ENCODE assay signal across 1 cellular context in genomic region chr13:41311607-41312500, GRCh38.
A peak's percentile ranks its signal among the peaks of the same experiment; 100 is the strongest.
TF ChIP-seq lines count a peak whose summit lies in the region.

No MANE protein-coding gene starts in this region.

TF ChIP-seq in K562, 482 proteins besides CTCF, POLR2A, EP300 and RAD21 (continued from another document and continues in another):
- TF ChIP-seq TCF15 (CRISPR knock-in tag; IDR thresholded peaks at IDR 0.05) (no peak), HSF4 (CRISPR knock-in tag; IDR thresholded peaks at IDR 0.05; ENCODE audit: borderline replicate concordance) (no peak), ZNF655 (CRISPR knock-in tag; IDR thresholded peaks at IDR 0.05) (no peak), THRB (CRISPR knock-in tag; conservative IDR thresholded peaks at IDR 0.05) (no peak), SAP30 (IDR thresholded peaks at IDR 0.05; ENCODE audit: borderline replicate concordance, insufficient read depth, low read depth, low read length, poor library complexity, severe bottlenecking) (peak; percentile 48), PATZ1 (CRISPR knock-in tag; IDR thresholded peaks at IDR 0.05; ENCODE audit: borderline replicate concordance) (no peak), FOXK1 (CRISPR knock-in tag; IDR thresholded peaks at IDR 0.05; ENCODE audit: borderline replicate concordance) (no peak), LARP7 (IDR thresholded peaks at IDR 0.05) (no peak), KDM5B (IDR thresholded peaks at IDR 0.05; ENCODE audit: insufficient replicate concordance, low read depth, low read length) (no peak), CTBP1 (IDR thresholded peaks at IDR 0.05; ENCODE audit: borderline replicate concordance) (no peak), ZNF57 (CRISPR knock-in tag; IDR thresholded peaks at IDR 0.05) (no peak), ATF1 (CRISPR knock-in tag; IDR thresholded peaks at IDR 0.05) (no peak), ATF1 (tag; IDR thresholded peaks at IDR 0.05) (no peak), E2F8 (IDR thresholded peaks at IDR 0.05; ENCODE audit: low read depth, partially characterized antibody) (no peak), TFAM (CRISPR knock-in tag; conservative IDR thresholded peaks at IDR 0.05) (no peak), ZNF140 (CRISPR knock-in tag; IDR thresholded peaks at IDR 0.05) (no peak), AFF1 (IDR thresholded peaks at IDR 0.05; ENCODE audit: low read depth in 1 of 2, partially characterized antibody in 2 of 2) (no peak), CEBPB (tag; IDR thresholded peaks at IDR 0.05) (no peak), ZSCAN32 (CRISPR knock-in tag; IDR thresholded peaks at IDR 0.05) (no peak), MTA1 (IDR thresholded peaks at IDR 0.05; ENCODE audit: borderline replicate concordance) (no peak), SMC3 (conservative IDR thresholded peaks at IDR 0.05; ENCODE audit: insufficient read depth, low read depth, low read length) (no peak), ZFX (CRISPR knock-in tag; IDR thresholded peaks at IDR 0.05) (peak; percentile 67), PTBP1 (IDR thresholded peaks at IDR 0.05; ENCODE audit: low read depth, low read length) (no peak), SIN3B (IDR thresholded peaks at IDR 0.05; ENCODE audit: low read depth) (no peak), POU5F1 (IDR thresholded peaks at IDR 0.05; ENCODE audit: borderline replicate concordance, low read depth, low read length, partially characterized antibody) (no peak), RBFOX2 (IDR thresholded peaks at IDR 0.05; ENCODE audit: low read depth, low read length) (peak; percentile 64), MAFG (tag; conservative IDR thresholded peaks at IDR 0.05) (no peak), ZNF696 (CRISPR knock-in tag; conservative IDR thresholded peaks at IDR 0.05) (no peak), CTCFL (IDR thresholded peaks at IDR 0.05; ENCODE audit: borderline replicate concordance, insufficient read depth, low read depth, low read length, poor library complexity, severe bottlenecking) (no peak), HOMEZ (CRISPR knock-in tag; IDR thresholded peaks at IDR 0.05) (no peak), ZNF197 (CRISPR knock-in tag; IDR thresholded peaks at IDR 0.05; ENCODE audit: low read depth) (no peak), IRF2 (CRISPR knock-in tag; IDR thresholded peaks at IDR 0.05) (no peak), HNRNPL (IDR thresholded peaks at IDR 0.05; ENCODE audit: low read depth, low read length) (peak; percentile 12; the same call in 1 of the 2 replicates), IRF1 (CRISPR knock-in tag; IDR thresholded peaks at IDR 0.05; ENCODE audit: borderline replicate concordance) (no peak), NEUROD1 (IDR thresholded peaks at IDR 0.05; ENCODE audit: borderline replicate concordance, low read depth, low read length, partially characterized antibody) (no peak), FOXK2 (conservative IDR thresholded peaks at IDR 0.05 in 1 of 2, IDR thresholded peaks at IDR 0.05 in 1 of 2; ENCODE audit: low read depth in 2 of 2) (no peak), ATF7 (IDR thresholded peaks at IDR 0.05) (no peak)
